Comparison of ENCODE assay signal across 23 cellular contexts in the genomic region with DNA sequence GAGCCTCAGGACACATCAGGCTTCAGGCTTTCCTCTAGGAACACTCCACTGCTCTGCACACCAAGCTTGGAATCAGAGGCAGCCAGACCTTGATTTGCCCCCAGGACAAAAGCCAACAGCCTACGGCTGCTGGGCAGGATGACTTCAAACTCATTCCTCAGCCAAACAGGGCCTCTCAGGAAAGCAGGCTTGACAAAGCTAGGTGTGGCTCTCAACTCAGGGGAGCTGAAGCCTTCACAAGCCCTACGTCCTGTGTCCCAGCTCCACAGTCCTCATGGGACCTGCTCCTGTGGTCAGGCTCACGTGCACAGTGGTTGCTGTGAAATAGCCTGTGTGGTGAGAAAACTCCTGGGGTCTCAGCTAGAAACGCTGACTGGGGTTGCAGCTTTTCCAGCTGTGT.
"Had no signal": no experiment of that assay in that cellular context is flagged by ENCODE, and none has a peak within 500 bp of the region (broad histone marks: within the 10 kb centered on the region; RNA-seq: fewer than 3 reads in every experiment).

No MANE protein-coding gene starts in this region.

- H3K27me3 Mint-ChIP-seq: activated CD4-positive, alpha-beta T cell treated with anti-CD3 and anti-CD28 coated beads, Interleukin-2, amount 10 ng/mL, durations not matched to agents 24 days and 14 days; activated CD8-positive, alpha-beta memory T cell treated with anti-CD3 and anti-CD28 coated beads, Interleukin-2, amount 10 ng/mL, durations not matched to agents 7 days and 5 days; activated CD8-positive, alpha-beta T cell treated with anti-CD3 and anti-CD28 coated beads for 36 hours; dendritic cell treated with granulocyte-macrophage colony-stimulating factor and Interleukin-4, amounts not matched to agents 40 ng/mL and 50 ng/mL, for 4 days had no signal

- H3K27me3 ChIP-seq: body of pancreas, cardiac muscle cell, spleen had no signal

- DNase-seq: activated CD4-positive, alpha-beta T cell treated with anti-CD3 and anti-CD28 coated beads, Interleukin-2, amount 10 ng/mL, durations not matched to agents 24 days and 14 days; activated CD8-positive, alpha-beta memory T cell treated with anti-CD3 and anti-CD28 coated beads, Interleukin-2, amount 10 ng/mL, durations not matched to agents 7 days and 5 days; activated CD8-positive, alpha-beta T cell treated with anti-CD3 and anti-CD28 coated beads for 36 hours; activated gamma-delta T cell; activated naive CD4-positive, alpha-beta T cell treated with anti-CD3 and anti-CD28 coated beads, Interleukin-2, amount 50 U/mL, for 16 hours; activated T-cell treated with anti-CD3 and anti-CD28 coated beads for 4 hours; anterior cingulate cortex; body of pancreas; effector CD4-positive, alpha-beta T cell; erythroblast; foreskin fibroblast; mucosa of descending colon; naive B cell; spleen; stimulated activated CD4-positive, alpha-beta T cell treated with anti-CD3 and anti-CD28 coated beads, Interleukin-4, amount 100 ng/mL, for 1 hour; stimulated activated naive CD4-positive, alpha-beta T cell treated with Interleukin-2 at 50 U/mL for 16 hours; SW 1271 had no signal

- H3K4me3 Mint-ChIP-seq: activated CD4-positive, alpha-beta T cell treated with anti-CD3 and anti-CD28 coated beads, Interleukin-2, amount 10 ng/mL, durations not matched to agents 24 days and 14 days; activated CD8-positive, alpha-beta memory T cell treated with anti-CD3 and anti-CD28 coated beads, Interleukin-2, amount 10 ng/mL, durations not matched to agents 7 days and 5 days; activated CD8-positive, alpha-beta T cell treated with anti-CD3 and anti-CD28 coated beads for 36 hours; activated T-helper 1 cell treated with anti-CD3 and anti-CD28 coated beads, Interleukin-12 subunit alpha, Interleukin-12 subunit beta, Interleukin-2, Interleukin-4 antibody, amounts not matched to agents 30 ng/mL and 10 ng/mL and 1 ng/mL, durations not matched to agents 14 hours and 24 hours and 36 hours; dendritic cell treated with granulocyte-macrophage colony-stimulating factor and Interleukin-4, amounts not matched to agents 40 ng/mL and 50 ng/mL, for 4 days; naive B cell; neural crest cell had no signal

- H3K36me3 Mint-ChIP-seq: activated CD8-positive, alpha-beta memory T cell treated with anti-CD3 and anti-CD28 coated beads, Interleukin-2, amount 10 ng/mL, durations not matched to agents 7 days and 5 days; naive B cell had no signal

- ATAC-seq: activated CD4-positive, CD25-positive, alpha-beta regulatory T cell treated with anti-CD3 and anti-CD28 coated beads, Interleukin-2, amount 50 U/mL, for 24 hours; activated CD8-positive, alpha-beta memory T cell treated with anti-CD3 and anti-CD28 coated beads, Interleukin-2, amount 10 ng/mL, durations not matched to agents 7 days and 5 days; activated CD8-positive, alpha-beta T cell treated with anti-CD3 and anti-CD28 coated beads for 36 hours; body of pancreas; mucosa of descending colon had no signal

- H3K9me3 ChIP-seq: body of pancreas, mucosa of descending colon had no signal

- H3K27ac Mint-ChIP-seq: activated CD4-positive, alpha-beta T cell treated with anti-CD3 and anti-CD28 coated beads, Interleukin-2, amount 10 ng/mL, durations not matched to agents 24 days and 14 days; activated CD8-positive, alpha-beta memory T cell treated with anti-CD3 and anti-CD28 coated beads, Interleukin-2, amount 10 ng/mL, durations not matched to agents 7 days and 5 days; activated CD8-positive, alpha-beta T cell treated with anti-CD3 and anti-CD28 coated beads for 36 hours; activated T-helper 1 cell treated with anti-CD3 and anti-CD28 coated beads, Interleukin-12 subunit alpha, Interleukin-12 subunit beta, Interleukin-2, Interleukin-4 antibody, amounts not matched to agents 30 ng/mL and 10 ng/mL and 1 ng/mL, durations not matched to agents 14 hours and 24 hours and 36 hours; dendritic cell treated with granulocyte-macrophage colony-stimulating factor and Interleukin-4, amounts not matched to agents 40 ng/mL and 50 ng/mL, for 4 days had no signal

- H3K4me1 ChIP-seq: body of pancreas, spleen had no signal

- H3K27ac ChIP-seq: body of pancreas, cardiac muscle cell, spleen, VCaP had no signal

- H3K36me3 ChIP-seq: cardiac muscle cell, spleen had no signal

- H3K4me1 Mint-ChIP-seq: activated CD4-positive, alpha-beta T cell treated with anti-CD3 and anti-CD28 coated beads, Interleukin-2, amount 10 ng/mL, durations not matched to agents 24 days and 14 days; activated CD8-positive, alpha-beta memory T cell treated with anti-CD3 and anti-CD28 coated beads, Interleukin-2, amount 10 ng/mL, durations not matched to agents 7 days and 5 days; naive B cell had no signal

- H3K9me3 Mint-ChIP-seq: activated CD4-positive, alpha-beta T cell treated with anti-CD3 and anti-CD28 coated beads, Interleukin-2, amount 10 ng/mL, durations not matched to agents 24 days and 14 days; activated CD8-positive, alpha-beta T cell treated with anti-CD3 and anti-CD28 coated beads for 36 hours; dendritic cell treated with granulocyte-macrophage colony-stimulating factor and Interleukin-4, amounts not matched to agents 40 ng/mL and 50 ng/mL, for 4 days had no signal

- H3K4me3 ChIP-seq: body of pancreas, cardiac muscle cell, mucosa of descending colon, spleen had no signal
